ENCODE assay signal across 8 cellular contexts in genomic region chr9:124860582-124861341, GRCh38. TPM values are rescaled to one million over a fixed set of nuclear protein-coding genes. Genes with fewer than 3 reads are reported as not detected.
DNase-seq lines count a peak whose midpoint lies in the region; ATAC-seq and TF ChIP-seq lines count a peak whose summit lies in the region.

No MANE protein-coding gene starts in this region.

- peaks cover 27% of the 10 kb centered on the region for H3K36me3 ChIP-seq in GM23248 (ENCODE audit: low read depth)
- H3K36me3 ChIP-seq in gastrocnemius medialis = peaks cover 0 to 44% of the 10 kb centered on the region in 2 donors

- no peaks in the 10 kb centered on the region for H3K9me3 Mint-ChIP-seq in T-cell

- H3K4me2 ChIP-seq in GM23248 (ENCODE audit: unreplicated experiment) = peak overlapping the region; percentile 96

- H3K9me3 ChIP-seq in GM23248 (ENCODE audit: low read depth) = no peaks in the 10 kb centered on the region
- no peaks in the 10 kb centered on the region for H3K9me3 ChIP-seq in gastrocnemius medialis

- peaks cover 18% of the 10 kb centered on the region for H4K20me1 ChIP-seq in GM23248 (ENCODE audit: insufficient read depth)

- peak overlapping the region; percentile 90 to 93 (median 92) for H3K4me3 Mint-ChIP-seq in T-cell

- peaks cover 37% of the 10 kb centered on the region for H3F3A ChIP-seq in GM23248 (ENCODE audit: insufficient read depth)

- no peak overlapping the region for H2AFZ ChIP-seq in GM23248

- DNase-seq in GM23248 (peak; percentile 48), T-cell (no peak), fibroblast of villous mesenchyme (ENCODE audit: low read depth) (no peak), gastrocnemius medialis (no peak), DMS153 treated with DMSO at 0.1 percent for 48 hours (lab: John Stamatoyannopoulos, UW; ENCODE audit: unreplicated experiment) (no peak), SK-N-DZ (ENCODE audit: low spot score) (no peak), DMS114 treated with DMSO at 0.1 percent for 48 hours (lab: John Stamatoyannopoulos, UW; ENCODE audit: unreplicated experiment) (no peak)

- H3K9me2 ChIP-seq in GM23248 (ENCODE audit: insufficient read depth) = no peaks in the 10 kb centered on the region

- TF ChIP-seq CTCF in fibroblast of villous mesenchyme (IDR thresholded peaks at IDR 0.05; ENCODE audit: insufficient read depth, low read depth, low read length) (no peak), gastrocnemius medialis (IDR thresholded peaks at IDR 0.05 in 4 of 5, conservative IDR thresholded peaks at IDR 0.05 in 1 of 5) (no peak)

- no peaks in the 10 kb centered on the region for H3K27me3 Mint-ChIP-seq in T-cell

- H3K4me3 ChIP-seq in GM23248 = peak overlapping the region; percentile 81
- peak overlapping the region; percentile 85 for H3K4me3 ChIP-seq in fibroblast of villous mesenchyme (ENCODE audit: low read depth, low read length)
- H3K4me3 ChIP-seq in gastrocnemius medialis = peak overlapping the region; percentile 85 to 100 (median 100)

- 12 to 16% methylated on average over 12 of the region's 12 CpGs for WGBS in GM23248 (ENCODE audit: low coverage in 1 of 2, low lambda C conversion rate in 2 of 2, missing lambda C conversion rate in 2 of 2), 2 experiments

- POLR2A ChIA-PET in T-cell (lab: Charles Lee) = interaction anchor here in 1 of 2 donors (0.6 to 0.9 kb wide), 3 partner anchors 9 to 94 kb away, joined by 3 to 5 read pairs (median 3); no protein-coding TSS in a partner anchor

- peaks cover 15 to 38% (median 33%) of the 10 kb centered on the region in 3 donors for H3K4me1 Mint-ChIP-seq in T-cell

- H3K27ac Mint-ChIP-seq in T-cell = peak overlapping the region; percentile 83 to 91

- H3K36me3 Mint-ChIP-seq in T-cell = peaks cover 30% of the 10 kb centered on the region

- peaks cover 32% of the 10 kb centered on the region for H3K79me2 ChIP-seq in GM23248 (ENCODE audit: insufficient read depth)

- H3K4me1 ChIP-seq in GM23248 (ENCODE audit: insufficient read depth) = peaks cover 12% of the 10 kb centered on the region
- peaks cover 35 to 38% of the 10 kb centered on the region in 2 donors for H3K4me1 ChIP-seq in gastrocnemius medialis

- no peak for TF ChIP-seq POLR2A in gastrocnemius medialis (IDR thresholded peaks at IDR 0.05)

- ATAC-seq in T-cell (replicated peaks in 1 of 4) (no peak), gastrocnemius medialis (no peak), HG02938 (IDR thresholded peaks at IDR 0.05; ENCODE audit: unreplicated experiment) (no peak)

- CTCF ChIA-PET in T-cell (lab: Charles Lee) = interaction anchor here (0.5 to 1.6 kb wide), 7 partner anchors 7 to 326 kb away, joined by 3 to 10 read pairs (median 4); partner anchors contain the start of genes WDR38 (in 2 of the 2) and NR6A1 (in 1 of the 2)

- H3K27ac ChIP-seq in GM23248 (peak overlapping the region; percentile 77; the same call in 1 of the 2 replicates), gastrocnemius medialis (peak overlapping the region; percentile 87 to 97 (median 92))

- H3K9ac ChIP-seq in GM23248 = peak overlapping the region; percentile 98

- no peaks in the 10 kb centered on the region for H3K27me3 ChIP-seq in GM23248 (replicated peaks; ENCODE audit: insufficient read depth)
- H3K27me3 ChIP-seq in gastrocnemius medialis = no peaks in the 10 kb centered on the region

- intact Hi-C loops in gastrocnemius medialis (cut with DNase I; ENCODE audit: low total_unique reads) = loop anchor here (5.0 to 10.0 kb wide), 3 partner anchors 206 to 382 kb away; partner anchors contain the start of genes HSPA5 and PPP6C

- in situ Hi-C loops in GM23248 (cut with MboI) (loop anchor here (10.0 kb wide), 1 partner anchor 514 kb away; no protein-coding TSS in a partner anchor), gastrocnemius medialis (cut with MboI; ENCODE audit: low sequenced_read_pairs in 4 of 4) (no loop called here)

RNA-seq across cellular contexts. Expression of gene RPL35, which starts 1.0 kb away (rescaled TPM):
- total RNA-seq in GM23248 (2014; rRNA removed; shearing (Covaris generic)) = 1,199 and 1,347 TPM in 2 replicates
- polyA plus RNA-seq in GM23248 (2016; fragmentation: Nextera tagmentation; extraction: Ambion mirVana) = 1,193 and 1,202 TPM in 2 replicates
- total RNA-seq in T-cell (1,000 to 10,000 TPM; 1,564 to 1,845 (median 1,785) TPM), fibroblast of villous mesenchyme (1,727 and 1,986 TPM in 2 replicates), gastrocnemius medialis (1,000 to 10,000 TPM; 2,099 to 2,608 (median 2,478) TPM)
- 5,206 and 6,170 TPM in 2 replicates for polyA plus RNA-seq in SK-N-DZ (2014; cell fraction: cytosol; rRNA removed)
- 3,738 and 4,275 TPM in 2 replicates for polyA plus RNA-seq in SK-N-DZ (2014; cell fraction: nucleus; rRNA removed)

RNA-seq across cellular contexts. Expression of gene ARPC5L, which starts 1.2 kb away (rescaled TPM):
- 21.9 and 31.5 TPM in 2 replicates for total RNA-seq in GM23248 (2014; rRNA removed; shearing (Covaris generic))
- polyA plus RNA-seq in GM23248 (2016; fragmentation: Nextera tagmentation; extraction: Ambion mirVana) = 75.0 and 77.6 TPM in 2 replicates
- 10 to 100 TPM; 29.1 to 55.3 (median 35.9) TPM for total RNA-seq in T-cell
- 14.2 TPM in 2 replicates for total RNA-seq in fibroblast of villous mesenchyme
- total RNA-seq in gastrocnemius medialis = 10 to 100 TPM; 28.9 to 47.1 (median 29.2) TPM
- polyA plus RNA-seq in SK-N-DZ (2014; cell fraction: cytosol; rRNA removed) = 57.3 and 58.4 TPM in 2 replicates
- polyA plus RNA-seq in SK-N-DZ (2014; cell fraction: nucleus; rRNA removed) = 34.6 and 40.1 TPM in 2 replicates

RNA-seq across cellular contexts. Expression of gene WDR38, which starts 7.5 kb away (rescaled TPM):
- not detected in 2 replicates for total RNA-seq in GM23248 (2014; rRNA removed; shearing (Covaris generic))
- polyA plus RNA-seq in GM23248 (2016; fragmentation: Nextera tagmentation; extraction: Ambion mirVana) = not detected in 2 replicates
- not detected for total RNA-seq in T-cell
- not detected in 2 replicates for total RNA-seq in fibroblast of villous mesenchyme
- not detected for total RNA-seq in gastrocnemius medialis
- polyA plus RNA-seq in SK-N-DZ (2014; cell fraction: cytosol; rRNA removed) = not detected in 2 replicates
- polyA plus RNA-seq in SK-N-DZ (2014; cell fraction: nucleus; rRNA removed) = not detected in 2 replicates
